ENCODE assay signal across 22 cellular contexts in genomic region chr22:33431300-33431699, GRCh38.
DNase-seq lines count a peak whose midpoint lies in the region; ATAC-seq, FAIRE-seq and TF ChIP-seq lines count a peak whose summit lies in the region.
"Had no signal": no experiment of that assay in that cellular context is flagged by ENCODE, and none has a peak within 500 bp of the region (broad histone marks: within the 10 kb centered on the region; RNA-seq: fewer than 3 reads in every experiment).

No MANE protein-coding gene starts in this region.

- H3K27me3 Mint-ChIP-seq in chondrocyte (ENCODE audit: low read depth) (no peaks in the 10 kb centered on the region), HFFc6 (ENCODE audit: insufficient read depth) (no peaks in the 10 kb centered on the region)
- H3K27me3 Mint-ChIP-seq: CD4-positive, alpha-beta memory T cell; CD4-positive, CD25-positive, alpha-beta regulatory T cell; CD8-positive, alpha-beta memory T cell had no signal

- H3K36me3 Mint-ChIP-seq in chondrocyte (ENCODE audit: low read depth) (no peaks in the 10 kb centered on the region), HFFc6 (ENCODE audit: low read depth) (peaks cover 5% of the 10 kb centered on the region)
- H3K36me3 Mint-ChIP-seq: CD14-positive monocyte; CD4-positive, alpha-beta memory T cell; CD4-positive, CD25-positive, alpha-beta regulatory T cell had no signal

- no peak overlapping the region for H3K4me2 ChIP-seq in HepG2 (ENCODE audit: low read depth, low read length)
- no peak overlapping the region for H3K4me2 ChIP-seq in MM.1S (ENCODE audit: low read depth, low read length)
- H3K4me2 ChIP-seq: BLaER1 had no signal

- BruUV-seq in HepG2 (replicated peaks; lab: Mats Ljungman, UMichigan), result no TSS peak

- H3K4me3 Mint-ChIP-seq in chondrocyte (ENCODE audit: unreplicated experiment), result no peak overlapping the region
- no peak overlapping the region for H3K4me3 Mint-ChIP-seq in HFFc6
- H3K4me3 Mint-ChIP-seq: CD14-positive monocyte; CD4-positive, alpha-beta memory T cell; CD4-positive, CD25-positive, alpha-beta regulatory T cell; CD8-positive, alpha-beta memory T cell had no signal

- TF ChIP-seq EP300 in HepG2 (IDR thresholded peaks at IDR 0.05; ENCODE audit: low read depth in 2 of 2, low read length in 2 of 2), result no peak
- no peak for TF ChIP-seq EP300 in HepG2 (CRISPR knock-in tag; IDR thresholded peaks at IDR 0.05; ENCODE audit: borderline replicate concordance)

- H3K79me2 ChIP-seq in HepG2 (ENCODE audit: insufficient read depth, low read length) (no peaks in the 10 kb centered on the region), MM.1S (ENCODE audit: low read length) (no peaks in the 10 kb centered on the region)

- no peaks in the 10 kb centered on the region; the same call in 1 of the 2 replicates for H3F3A ChIP-seq in MM.1S (ENCODE audit: insufficient read depth, low read length)

- H3K27ac ChIP-seq in HepG2 (ENCODE audit: extremely low read length, insufficient read depth, low read length) (no peak overlapping the region), right lobe of liver (no peak overlapping the region), MM.1S (ENCODE audit: low read length) (no peak overlapping the region)
- H3K27ac ChIP-seq: 22Rv1, BLaER1 had no signal

- CTCF ChIA-PET in HepG2 (lab: Yijun Ruan, JAX; ENCODE audit: low intra/inter-chr PET ratio, low total read pairs), result no interaction called here

- no peaks in the 10 kb centered on the region for H3K27me3 ChIP-seq in HepG2 (ENCODE audit: control insufficient read depth in 1 of 2, insufficient read depth in 2 of 2, low read length in 2 of 2)
- no peaks in the 10 kb centered on the region for H3K27me3 ChIP-seq in right lobe of liver
- H3K27me3 ChIP-seq in MM.1S (replicated peaks; ENCODE audit: insufficient read depth, low read length), result no peaks in the 10 kb centered on the region
- H3K27me3 ChIP-seq: BE2C, BLaER1 had no signal

- H3K4me1 ChIP-seq in HepG2 (ENCODE audit: insufficient read depth, low read length), result peaks cover 9% of the 10 kb centered on the region
- H3K4me1 ChIP-seq in right lobe of liver, result no peaks in the 10 kb centered on the region
- no peaks in the 10 kb centered on the region; the same call in 1 of the 2 replicates for H3K4me1 ChIP-seq in MM.1S (ENCODE audit: low read length)
- H3K4me1 ChIP-seq: BE2C, BLaER1 had no signal

- H3K9me3 Mint-ChIP-seq in chondrocyte (ENCODE audit: low read depth) (no peaks in the 10 kb centered on the region), HFFc6 (peaks cover 56% of the 10 kb centered on the region)

- H3K4me3 ChIP-seq in HepG2 (replicated peaks in 1 of 3; ENCODE audit: insufficient read depth in 1 of 3, low read depth in 2 of 3, low read length in 3 of 3) (no peak overlapping the region), right lobe of liver (no peak overlapping the region), MM.1S (ENCODE audit: low read length) (no peak overlapping the region)
- H3K4me3 ChIP-seq: BLaER1 had no signal

- 97% methylated on average over 3 of the region's 3 CpGs for WGBS in HepG2 (ENCODE audit: low lambda C conversion rate)
- WGBS in right lobe of liver (ENCODE audit: insufficient coverage, low coverage, low lambda C conversion rate, missing lambda C conversion rate), result 91% methylated on average over 3 of the region's 3 CpGs

- H3K9me3 ChIP-seq in HepG2 (ENCODE audit: low read length) (no peaks in the 10 kb centered on the region), right lobe of liver (no peaks in the 10 kb centered on the region), MM.1S (replicated peaks; ENCODE audit: insufficient read depth, low read length) (no peaks in the 10 kb centered on the region)
- H3K9me3 ChIP-seq: BE2C, BLaER1 had no signal

- TF ChIP-seq CTCF in HepG2 (CRISPR knock-in tag; IDR thresholded peaks at IDR 0.05) (no peak), right lobe of liver (IDR thresholded peaks at IDR 0.05) (no peak), MM.1S (IDR thresholded peaks at IDR 0.05; ENCODE audit: low read length) (no peak), chondrocyte (IDR thresholded peaks at IDR 0.05) (no peak), HFFc6 (IDR thresholded peaks at IDR 0.05) (no peak)

- no peaks in the 10 kb centered on the region for H3K9me2 ChIP-seq in MM.1S (replicated peaks; ENCODE audit: insufficient read depth, low read length)

- TF ChIP-seq RAD21 in HepG2 (CRISPR knock-in tag; IDR thresholded peaks at IDR 0.05), result no peak

- H3K36me3 ChIP-seq in HepG2 (replicated peaks in 1 of 2; ENCODE audit: control insufficient read depth in 1 of 2, insufficient read depth in 2 of 2, low read length in 2 of 2), result no peaks in the 10 kb centered on the region
- no peaks in the 10 kb centered on the region for H3K36me3 ChIP-seq in right lobe of liver
- no peaks in the 10 kb centered on the region for H3K36me3 ChIP-seq in MM.1S (replicated peaks; ENCODE audit: insufficient read depth, low read length)
- H3K36me3 ChIP-seq: BE2C had no signal

- ATAC-seq in HepG2 (no peak), right lobe of liver (no peak)

- TF ChIP-seq POLR2A in HepG2 (IDR thresholded peaks at IDR 0.05; ENCODE audit: insufficient read depth in 1 of 2, low read depth in 2 of 2, low read length in 2 of 2), result no peak
- TF ChIP-seq POLR2A in right lobe of liver (IDR thresholded peaks at IDR 0.05), result no peak

- H4K20me1 ChIP-seq in HepG2 (ENCODE audit: insufficient read depth, low read length) (no peaks in the 10 kb centered on the region), MM.1S (ENCODE audit: insufficient read depth, low read length) (no peaks in the 10 kb centered on the region)
- H4K20me1 ChIP-seq: BLaER1 had no signal

- peaks cover 11% of the 10 kb centered on the region for H3K4me1 Mint-ChIP-seq in chondrocyte (ENCODE audit: low read depth)
- no peaks in the 10 kb centered on the region for H3K4me1 Mint-ChIP-seq in HFFc6 (ENCODE audit: low read depth)
- H3K4me1 Mint-ChIP-seq: CD14-positive monocyte; CD4-positive, alpha-beta memory T cell; CD4-positive, CD25-positive, alpha-beta regulatory T cell; CD8-positive, alpha-beta memory T cell had no signal

- in situ Hi-C loops in HepG2 (cut with HindIII; ENCODE audit: extremely low pct_ligation_motif_present, low pct_unique_long_range_greater_than_20kb), result no loop called here

- intact Hi-C loops in HepG2 (cut with micrococcal nuclease; ENCODE audit: unreplicated experiment), result no loop called here
- intact Hi-C loops in right lobe of liver (cut with DNase I), result no loop called here

- H2AFZ ChIP-seq in HepG2 (ENCODE audit: low read length) (no peak overlapping the region), MM.1S (ENCODE audit: low read length) (no peak overlapping the region)

- FAIRE-seq in HepG2 (lab: Jason Lieb, UNC), result no peak
- FAIRE-seq: G401.6, GM12891, GM19239 had no signal

- H3K9ac ChIP-seq in HepG2 (ENCODE audit: insufficient read depth, low read depth, low read length) (no peak overlapping the region), MM.1S (ENCODE audit: low read length) (no peak overlapping the region)
- H3K9ac ChIP-seq: BLaER1 had no signal

- peak overlapping the region; percentile 64 for H3K27ac Mint-ChIP-seq in chondrocyte (ENCODE audit: unreplicated experiment)
- no peak overlapping the region for H3K27ac Mint-ChIP-seq in HFFc6
- H3K27ac Mint-ChIP-seq: CD14-positive monocyte; CD4-positive, alpha-beta memory T cell; CD4-positive, CD25-positive, alpha-beta regulatory T cell; CD8-positive, alpha-beta memory T cell had no signal

- POLR2A ChIA-PET in HepG2 (lab: Yijun Ruan, JAX), result no interaction called here

- no peak for DNase-seq in HepG2 (ENCODE audit: low spot score)
- no peak for DNase-seq in right lobe of liver
- DNase-seq in MM.1S, result peak; percentile 9
- no peak for DNase-seq in chondrocyte (ENCODE audit: low spot score)
- DNase-seq in NCI-H524 (lab: John Stamatoyannopoulos, UW), result no peak
- DNase-seq in HFFc6, result no peak
- DNase-seq in activated gamma-delta T cell treated with Interleukin-2 at 50 U/mL for 16 hours, result no peak
- DNase-seq: ACHN; BE2C; C1 segment of cervical spinal cord; CD4-positive, alpha-beta memory T cell; CD4-positive, CD25-positive, alpha-beta regulatory T cell; CD8-positive, alpha-beta memory T cell; COR-L47; DMS79 treated with DMSO at 0.1 percent for 48 hours; GF-D8 had no signal

TF ChIP-seq in HepG2, 621 proteins besides CTCF, POLR2A, EP300 and RAD21 (continues in another document):
- TF ChIP-seq, protein P1, sequence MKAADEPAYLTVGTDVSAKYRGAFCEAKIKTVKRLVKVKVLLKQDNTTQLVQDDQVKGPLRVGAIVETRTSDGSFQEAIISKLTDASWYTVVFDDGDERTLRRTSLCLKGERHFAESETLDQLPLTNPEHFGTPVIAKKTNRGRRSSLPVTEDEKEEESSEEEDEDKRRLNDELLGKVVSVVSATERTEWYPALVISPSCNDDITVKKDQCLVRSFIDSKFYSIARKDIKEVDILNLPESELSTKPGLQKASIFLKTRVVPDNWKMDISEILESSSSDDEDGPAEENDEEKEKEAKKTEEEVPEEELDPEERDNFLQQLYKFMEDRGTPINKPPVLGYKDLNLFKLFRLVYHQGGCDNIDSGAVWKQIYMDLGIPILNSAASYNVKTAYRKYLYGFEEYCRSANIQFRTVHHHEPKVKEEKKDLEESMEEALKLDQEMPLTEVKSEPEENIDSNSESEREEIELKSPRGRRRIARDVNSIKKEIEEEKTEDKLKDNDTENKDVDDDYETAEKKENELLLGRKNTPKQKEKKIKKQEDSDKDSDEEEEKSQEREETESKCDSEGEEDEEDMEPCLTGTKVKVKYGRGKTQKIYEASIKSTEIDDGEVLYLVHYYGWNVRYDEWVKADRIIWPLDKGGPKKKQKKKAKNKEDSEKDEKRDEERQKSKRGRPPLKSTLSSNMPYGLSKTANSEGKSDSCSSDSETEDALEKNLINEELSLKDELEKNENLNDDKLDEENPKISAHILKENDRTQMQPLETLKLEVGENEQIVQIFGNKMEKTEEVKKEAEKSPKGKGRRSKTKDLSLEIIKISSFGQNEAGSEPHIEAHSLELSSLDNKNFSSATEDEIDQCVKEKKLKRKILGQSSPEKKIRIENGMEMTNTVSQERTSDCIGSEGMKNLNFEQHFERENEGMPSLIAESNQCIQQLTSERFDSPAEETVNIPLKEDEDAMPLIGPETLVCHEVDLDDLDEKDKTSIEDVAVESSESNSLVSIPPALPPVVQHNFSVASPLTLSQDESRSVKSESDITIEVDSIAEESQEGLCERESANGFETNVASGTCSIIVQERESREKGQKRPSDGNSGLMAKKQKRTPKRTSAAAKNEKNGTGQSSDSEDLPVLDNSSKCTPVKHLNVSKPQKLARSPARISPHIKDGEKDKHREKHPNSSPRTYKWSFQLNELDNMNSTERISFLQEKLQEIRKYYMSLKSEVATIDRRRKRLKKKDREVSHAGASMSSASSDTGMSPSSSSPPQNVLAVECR (CRISPR knock-in tag; IDR thresholded peaks at IDR 0.05; ENCODE audit: borderline replicate concordance), result no peak
- TF ChIP-seq MED8 (CRISPR knock-in tag; IDR thresholded peaks at IDR 0.05; ENCODE audit: insufficient replicate concordance) (no peak), MAFK (conservative IDR thresholded peaks at IDR 0.05 in 1 of 2, IDR thresholded peaks at IDR 0.05 in 1 of 2; ENCODE audit: low read length in 2 of 2) (peak; percentile 76 to 85), MAFF (IDR thresholded peaks at IDR 0.05; ENCODE audit: low read depth, low read length) (peak; percentile 71), TCF7L2 (IDR thresholded peaks at IDR 0.05; ENCODE audit: low read depth, low read length) (no peak), RORA (CRISPR knock-in tag; IDR thresholded peaks at IDR 0.05) (no peak), ZNF205 (CRISPR knock-in tag; IDR thresholded peaks at IDR 0.05) (no peak)
